In the genomic region with DNA sequence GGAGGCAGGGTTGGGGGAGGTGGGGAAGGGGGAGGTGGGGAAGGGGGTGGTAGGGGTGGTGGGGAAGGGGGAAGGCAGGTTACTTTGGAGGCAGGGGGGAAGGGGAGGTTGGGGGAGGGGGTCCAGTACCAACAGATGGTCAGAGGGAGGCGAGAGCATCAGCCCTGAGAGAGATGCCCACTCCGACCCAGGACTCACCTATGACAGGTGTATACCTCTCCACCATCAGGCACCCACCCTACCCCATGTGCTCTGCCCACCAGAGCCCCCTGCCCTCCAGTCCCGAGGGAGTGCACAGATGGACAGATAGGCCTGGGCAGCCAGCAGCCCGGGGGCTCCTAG, we compare ENCODE assay signal across 18 cellular contexts. TPM values are rescaled to one million over a fixed set of nuclear protein-coding genes. Genes with fewer than 3 reads are reported as not detected.
DNase-seq lines count a peak whose midpoint lies in the region; ATAC-seq and TF ChIP-seq lines count a peak whose summit lies in the region.
"Had no signal": no experiment of that assay in that cellular context is flagged by ENCODE, and none has a peak within 500 bp of the region (broad histone marks: within the 10 kb centered on the region; RNA-seq: fewer than 3 reads in every experiment).

No MANE protein-coding gene starts in this region.

- ATAC-seq in left ventricle myocardium superior (no peak), lower lobe of right lung (no peak)
- ATAC-seq: A549; CD8-positive, alpha-beta T cell; HCT116 had no signal

- DNase-seq in left ventricle myocardium inferior (peak; percentile 5), left ventricle myocardium superior (no peak), lower lobe of right lung (peak; percentile 28), osteoblast (ENCODE audit: insufficient read length, low spot score, missing footprints) (peak; percentile 86)
- DNase-seq in activated T-cell treated with anti-CD3 and anti-CD28 coated beads, Interleukin-2, amount 50 U/mL, for 48 hours = no peak
- no peak for DNase-seq in stimulated activated naive CD4-positive, alpha-beta T cell treated with Interleukin-2 at 50 U/mL for 16 hours (lab: John Stamatoyannopoulos, UW)
- DNase-seq: ACHN; AML-193; Caco-2; CD4-positive, CD25-positive, alpha-beta regulatory T cell; DMS153; DND-41; GM23248; H9 had no signal

- H3K27ac ChIP-seq in left ventricle myocardium inferior (replicated peaks) (no peak overlapping the region), lower lobe of right lung (no peak overlapping the region), osteoblast (ENCODE audit: low read depth, low read length) (no peak overlapping the region)
- H3K27ac ChIP-seq: A549, C4-2B, GM23248 had no signal

- peaks cover 62% of the 10 kb centered on the region for H3K36me3 ChIP-seq in left ventricle myocardium inferior
- H3K36me3 ChIP-seq in lower lobe of right lung = peaks cover 24% of the 10 kb centered on the region
- no peaks in the 10 kb centered on the region for H3K36me3 ChIP-seq in osteoblast (ENCODE audit: insufficient read depth, low read length)

- H3K4me3 ChIP-seq in left ventricle myocardium inferior (no peak overlapping the region), lower lobe of right lung (no peak overlapping the region), osteoblast (ENCODE audit: insufficient read depth, low read length) (no peak overlapping the region)
- H3K4me3 ChIP-seq: A549, GM23248 had no signal

- H2AFZ ChIP-seq in osteoblast (ENCODE audit: low read length) = no peak overlapping the region
- H2AFZ ChIP-seq: GM23248 had no signal

- H3K9me3 ChIP-seq in left ventricle myocardium inferior (replicated peaks) = no peaks in the 10 kb centered on the region
- no peaks in the 10 kb centered on the region for H3K9me3 ChIP-seq in lower lobe of right lung
- no peaks in the 10 kb centered on the region for H3K9me3 ChIP-seq in osteoblast (ENCODE audit: low read depth, low read length)
- H3K9me3 ChIP-seq: A549, Caco-2 had no signal

- TF ChIP-seq CTCF in left ventricle myocardium inferior (IDR thresholded peaks at IDR 0.05; ENCODE audit: borderline replicate concordance) = no peak
- no peak for TF ChIP-seq CTCF in lower lobe of right lung (IDR thresholded peaks at IDR 0.05)
- TF ChIP-seq CTCF in osteoblast (IDR thresholded peaks at IDR 0.05; ENCODE audit: extremely low read depth, low read depth, low read length) = no peak

- no peaks in the 10 kb centered on the region for H3K79me2 ChIP-seq in osteoblast (ENCODE audit: insufficient read depth, low read length)

- peaks cover 34% of the 10 kb centered on the region for H3K4me1 ChIP-seq in left ventricle myocardium inferior
- peaks cover 5% of the 10 kb centered on the region for H3K4me1 ChIP-seq in lower lobe of right lung
- H3K4me1 ChIP-seq in osteoblast (ENCODE audit: insufficient read depth, low read length) = no peaks in the 10 kb centered on the region
- H3K4me1 ChIP-seq: A549, Caco-2 had no signal

- H3K27me3 ChIP-seq in left ventricle myocardium inferior (ENCODE audit: low read depth) (no peaks in the 10 kb centered on the region), lower lobe of right lung (ENCODE audit: low read depth) (no peaks in the 10 kb centered on the region), osteoblast (ENCODE audit: insufficient read depth, low read length) (no peaks in the 10 kb centered on the region)

- intact Hi-C loops in left ventricle myocardium inferior (cut with micrococcal nuclease) = no loop called here
- intact Hi-C loops in left ventricle myocardium superior (cut with micrococcal nuclease) = no loop called here
- intact Hi-C loops in lower lobe of right lung (cut with DNase I) = no loop called here

- no peak overlapping the region for H3K4me2 ChIP-seq in osteoblast (ENCODE audit: insufficient read depth, low read length)
- H3K4me2 ChIP-seq: A549 had no signal

- no peaks in the 10 kb centered on the region for H4K20me1 ChIP-seq in osteoblast (ENCODE audit: insufficient read depth, low read length)

RNA-seq across cellular contexts. Expression of gene JAG2, which starts 18.6 kb away (rescaled TPM):
- total RNA-seq in left ventricle myocardium inferior (26.1 TPM), left ventricle myocardium superior (33.6 TPM), lower lobe of right lung (29.2 TPM), osteoblast (1.8 and 3.3 TPM in 2 replicates)

RNA-seq across cellular contexts. Expression of gene NUDT14, which starts 31.1 kb away (rescaled TPM):
- total RNA-seq in left ventricle myocardium inferior = 22.9 TPM
- total RNA-seq in left ventricle myocardium superior = 34.7 TPM
- total RNA-seq in lower lobe of right lung = 54.5 TPM
- total RNA-seq in osteoblast = 13.6 and 15.9 TPM in 2 replicates

Comparison
In these comparisons a context has a peak if more than half of its experiments do, and no peak if none do; other contexts are left out.
1. DNase-seq: peak in left ventricle myocardium inferior (single experiment), lower lobe of right lung (single experiment) and osteoblast (single experiment); none in left ventricle myocardium superior (single experiment), activated T-cell treated with anti-CD3 and anti-CD28 coated beads, Interleukin-2, amount 50 U/mL, for 48 hours (0 of 2) and stimulated activated naive CD4-positive, alpha-beta T cell treated with Interleukin-2 at 50 U/mL for 16 hours (single experiment).